ENCODE assay signal across 8 cellular contexts in the genomic region with DNA sequence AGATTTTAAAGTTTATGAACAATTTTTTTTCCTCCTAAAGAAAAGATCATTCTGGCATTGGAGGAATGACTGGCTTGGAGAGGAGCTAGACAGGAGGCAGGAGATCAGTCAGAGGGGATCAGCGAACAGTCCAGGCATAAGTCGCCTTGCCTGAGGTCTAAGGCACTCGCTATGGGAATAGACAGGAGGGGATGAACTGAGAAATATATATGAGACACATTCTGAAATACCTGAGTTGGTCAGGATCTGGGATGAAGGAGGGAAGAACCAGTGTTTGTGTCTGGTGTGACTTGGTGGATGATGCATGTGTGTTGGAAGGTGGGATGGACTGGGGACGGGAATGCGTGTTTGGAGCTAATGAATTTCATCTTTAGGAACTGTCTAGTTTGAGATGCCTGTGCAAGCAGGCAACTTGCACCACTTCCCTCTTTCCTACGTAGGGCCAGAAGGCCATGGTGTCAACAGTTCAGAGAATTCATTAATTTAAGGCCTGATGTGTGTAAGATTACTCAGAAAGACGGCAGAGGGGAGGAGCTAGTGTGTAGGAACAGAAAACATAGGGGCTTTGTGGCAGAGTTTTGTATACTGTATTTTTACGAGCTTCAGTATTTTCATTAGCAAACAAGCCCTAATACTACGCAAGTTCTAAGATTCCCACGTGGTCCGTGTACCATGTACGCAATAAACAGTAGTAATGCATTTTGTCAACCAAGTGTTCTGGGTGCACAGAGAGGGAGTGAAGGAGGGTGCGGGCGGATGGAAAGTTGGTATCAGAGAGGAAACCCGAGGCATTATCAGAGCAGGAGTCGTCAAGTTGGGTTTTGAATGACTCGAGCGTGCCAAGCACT. TPM values are rescaled to one million over a fixed set of nuclear protein-coding genes. Genes with fewer than 3 reads are reported as not detected.
DNase-seq lines count a peak whose midpoint lies in the region; TF ChIP-seq lines count a peak whose summit lies in the region.

No MANE protein-coding gene starts in this region.

- peak; percentile 74 for DNase-seq in GF-D8 (lab: John Stamatoyannopoulos, UW)
- DNase-seq in H7 = no peak
- DNase-seq in NCI-H526 (lab: John Stamatoyannopoulos, UW) = peak; percentile 61 to 72
- peak; percentile 38 for DNase-seq in activated T-helper 9 cell treated with anti-CD3 and anti-CD28 coated beads, Interleukin-2, amount 50 U/mL, for 16 hours (ENCODE audit: low read depth)
- DNase-seq in cardiac muscle cell (ENCODE audit: low read depth in 1 of 2, low spot score in 1 of 2) = peak in 1 of 2 donors; percentile 51
- no peak for DNase-seq in retinal pigment epithelial cell (ENCODE audit: low read depth)
- DNase-seq in NCI-H446 (lab: John Stamatoyannopoulos, UW) = no peak
- DNase-seq in HT-29 (ENCODE audit: low spot score) = no peak

- H3K4me3 ChIP-seq in H7 (ENCODE audit: insufficient read depth, low read depth, low read length) = peak overlapping the region; percentile 89
- peak overlapping the region; percentile 74 for H3K4me3 ChIP-seq in cardiac muscle cell
- H3K4me3 ChIP-seq in retinal pigment epithelial cell (ENCODE audit: low read length) = peak overlapping the region; percentile 93

- H3K36me3 ChIP-seq in H7 (replicated peaks; ENCODE audit: control insufficient read depth, insufficient read depth, low read length) (peaks cover 10% of the 10 kb centered on the region), cardiac muscle cell (peaks cover 27% of the 10 kb centered on the region)

- H3K4me1 ChIP-seq in cardiac muscle cell (ENCODE audit: low read depth) = peaks cover 8% of the 10 kb centered on the region

- TF ChIP-seq CTCF in cardiac muscle cell (IDR thresholded peaks at IDR 0.05; ENCODE audit: low read depth, low read length) (no peak), retinal pigment epithelial cell (conservative IDR thresholded peaks at IDR 0.05; ENCODE audit: low read depth, low read length) (no peak)

- H3K27ac ChIP-seq in cardiac muscle cell = peak overlapping the region; percentile 63

- H3K9me3 ChIP-seq in cardiac muscle cell (ENCODE audit: low read depth) = no peaks in the 10 kb centered on the region

- H3K27me3 ChIP-seq in H7 (ENCODE audit: control insufficient read depth, insufficient read depth, low read length) (no peaks in the 10 kb centered on the region), cardiac muscle cell (no peaks in the 10 kb centered on the region)

RNA-seq across cellular contexts. Expression of a gene that starts 0.8 kb away (rescaled TPM):
- 21.1 and 21.6 TPM in 2 replicates for total RNA-seq in H7 (2014; rRNA removed; shearing (Covaris generic))
- 25.4 and 31.6 TPM in 2 replicates for total RNA-seq in cardiac muscle cell
- 12.2 and 14.7 TPM in 2 replicates for polyA plus RNA-seq in cardiac muscle cell
- total RNA-seq in HT-29 (2014; rRNA removed; shearing (Covaris generic)) = 3.8 and 4.2 TPM in 2 replicates

Comparison
In these comparisons a context has a peak if more than half of its experiments do, and no peak if none do; other contexts are left out.
1. DNase-seq: peak in GF-D8 (single experiment), NCI-H526 (2 of 2) and activated T-helper 9 cell treated with anti-CD3 and anti-CD28 coated beads, Interleukin-2, amount 50 U/mL, for 16 hours (single experiment); none in H7 (single experiment), retinal pigment epithelial cell (single experiment), NCI-H446 (0 of 2) and HT-29 (single experiment).
2. Peak in every context shown above with its lines, with median percentiles within 50 percentile points of each other: H3K4me3 ChIP-seq.